In genomic region chr4:111849726-111850284, GRCh38 we compare ENCODE assay signal across 20 cellular contexts.
DNase-seq lines count a peak whose midpoint lies in the region; ATAC-seq, FAIRE-seq and TF ChIP-seq lines count a peak whose summit lies in the region.
"Had no signal": no experiment of that assay in that cellular context is flagged by ENCODE, and none has a peak within 500 bp of the region (broad histone marks: within the 10 kb centered on the region; RNA-seq: fewer than 3 reads in every experiment).

No MANE protein-coding gene starts in this region.

- ATAC-seq in HCT116 = no peak

- no peaks in the 10 kb centered on the region for H3K36me3 ChIP-seq in HCT116 (ENCODE audit: control insufficient read depth in 1 of 2, insufficient read depth in 2 of 2, low read length in 2 of 2)
- no peaks in the 10 kb centered on the region for H3K36me3 ChIP-seq in astrocyte (ENCODE audit: insufficient read depth, low read length)
- H3K36me3 ChIP-seq in thyroid gland = no peaks in the 10 kb centered on the region
- H3K36me3 ChIP-seq: HAP-1 had no signal

- no peak for TF ChIP-seq POLR2A in HCT116 (IDR thresholded peaks at IDR 0.05; ENCODE audit: borderline replicate concordance, extremely low read depth, insufficient read depth, insufficient read length)
- TF ChIP-seq POLR2A in thyroid gland (IDR thresholded peaks at IDR 0.05) = no peak

- no peaks in the 10 kb centered on the region for H3K4me1 Mint-ChIP-seq in astrocyte (ENCODE audit: low read depth, unreplicated experiment)
- H3K4me1 Mint-ChIP-seq: B cell; CD4-positive, alpha-beta memory T cell; IgD-negative memory B cell had no signal

- H3K27ac Mint-ChIP-seq in astrocyte (ENCODE audit: unreplicated experiment) = no peak overlapping the region
- H3K27ac Mint-ChIP-seq: B cell; CD4-positive, alpha-beta memory T cell; IgD-negative memory B cell had no signal

- no peaks in the 10 kb centered on the region for H3K27me3 Mint-ChIP-seq in astrocyte (ENCODE audit: low read depth, unreplicated experiment)
- H3K27me3 Mint-ChIP-seq: CD4-positive, alpha-beta memory T cell had no signal

- peaks cover 3% of the 10 kb centered on the region for H3K9me3 Mint-ChIP-seq in astrocyte (ENCODE audit: unreplicated experiment)

- BruUV-seq in HCT116 (replicated peaks; lab: Mats Ljungman, UMichigan) = no TSS peak

- peak; percentile 41 for FAIRE-seq in astrocyte (lab: Jason Lieb, UNC)
- FAIRE-seq: D721Med, GM18507 had no signal

- H3K9ac ChIP-seq in HCT116 (ENCODE audit: low read length) (no peak overlapping the region), astrocyte (ENCODE audit: low read length) (no peak overlapping the region)

- H3K9me2 ChIP-seq in HCT116 (ENCODE audit: insufficient read depth) = no peaks in the 10 kb centered on the region

- H3K27me3 ChIP-seq in HCT116 (ENCODE audit: insufficient read depth, low read length) = no peaks in the 10 kb centered on the region
- peaks cover 2% of the 10 kb centered on the region for H3K27me3 ChIP-seq in astrocyte (ENCODE audit: insufficient read depth, low read length)
- H3K27me3 ChIP-seq in thyroid gland = no peaks in the 10 kb centered on the region

- WGBS in thyroid gland, 2 donors = 75 to 93% methylated on average over 1 of the region's 1 CpG

- no peaks in the 10 kb centered on the region for H3K36me3 Mint-ChIP-seq in astrocyte (ENCODE audit: low read depth, unreplicated experiment)
- H3K36me3 Mint-ChIP-seq: CD4-positive, alpha-beta memory T cell had no signal

- DNase-seq in EH (ENCODE audit: low read depth) = peak; percentile 1
- DNase-seq in HCT116 (ENCODE audit: low read depth, low spot score) = no peak
- DNase-seq in astrocyte (ENCODE audit: low read depth) = peak; percentile 0
- peak; percentile 41 for DNase-seq in left kidney (ENCODE audit: low read depth, low spot score)
- DNase-seq in thyroid gland = no peak
- DNase-seq in DMS114 treated with DMSO at 0.1 percent for 48 hours (lab: John Stamatoyannopoulos, UW; ENCODE audit: unreplicated experiment) = no peak
- no peak for DNase-seq in NCI-H2081 (lab: John Stamatoyannopoulos, UW)
- no peak for DNase-seq in NCI-H2227 treated with DMSO at 0.1 percent for 48 hours (lab: John Stamatoyannopoulos, UW)
- DNase-seq: ACHN; CD4-positive, alpha-beta memory T cell; NCI-H1048; NCI-H2107; NCI-H345; NCI-H774; RPMI8226 had no signal

- H2AFZ ChIP-seq in HCT116 (ENCODE audit: low read depth, low read length, poor library complexity, severe bottlenecking) (peak overlapping the region; percentile 40), astrocyte (ENCODE audit: low read depth, low read length) (no peak overlapping the region)

- RAD21 ChIA-PET in HCT116 (lab: Charles Lee; ENCODE audit: low non-redundant PET in 1 of 2, low total read pairs in 2 of 2, uncharacterized antibody in 2 of 2, unreplicated experiment in 2 of 2) = no interaction called here

- CTCF ChIA-PET in HCT116 (lab: Charles Lee) = interaction anchor here (1.3 kb wide), 1 partner anchor 182 kb away, joined by 3 read pairs; no protein-coding TSS in a partner anchor

- intact Hi-C loops in HCT116 (cut with micrococcal nuclease) = loop anchor here (5.0 to 10.0 kb wide), 2 partner anchors 87 to 1215 kb away; no protein-coding TSS in a partner anchor
- intact Hi-C loops in thyroid gland (cut with DNase I) = no loop called here

- H3K4me3 ChIP-seq in HCT116 (replicated peaks in 1 of 2; ENCODE audit: low read depth in 1 of 2, low read length in 2 of 2) (no peak overlapping the region), astrocyte (ENCODE audit: insufficient read depth, low read depth, low read length) (no peak overlapping the region), thyroid gland (replicated peaks in 1 of 3) (no peak overlapping the region)
- H3K4me3 ChIP-seq: HAP-1 had no signal

- TF ChIP-seq RAD21 in HCT116 (IDR thresholded peaks at IDR 0.05; ENCODE audit: low read depth) = no peak

- H3K79me2 ChIP-seq in HCT116 (ENCODE audit: insufficient read depth, low read length) (no peaks in the 10 kb centered on the region), astrocyte (ENCODE audit: insufficient read depth, low read length) (no peaks in the 10 kb centered on the region)

- H3K4me1 ChIP-seq in HCT116 (ENCODE audit: control insufficient read depth in 1 of 2, insufficient read depth in 2 of 2, low read length in 2 of 2) = no peaks in the 10 kb centered on the region
- H3K4me1 ChIP-seq in astrocyte (ENCODE audit: insufficient read depth, low read length) = no peaks in the 10 kb centered on the region
- no peaks in the 10 kb centered on the region for H3K4me1 ChIP-seq in thyroid gland
- H3K4me1 ChIP-seq: HAP-1 had no signal

- no peak overlapping the region for H3K4me3 Mint-ChIP-seq in astrocyte (ENCODE audit: unreplicated experiment)
- H3K4me3 Mint-ChIP-seq: B cell; CD4-positive, alpha-beta memory T cell; IgD-negative memory B cell had no signal

- POLR2A ChIA-PET in HCT116 (lab: Charles Lee) = no interaction called here

- H3K9me3 ChIP-seq in HCT116 (ENCODE audit: control insufficient read depth in 1 of 2, insufficient read depth in 1 of 2, low read depth in 1 of 2, low read length in 2 of 2) = no peaks in the 10 kb centered on the region
- H3K9me3 ChIP-seq in astrocyte (ENCODE audit: insufficient read depth, low read depth, low read length) = no peaks in the 10 kb centered on the region
- H3K9me3 ChIP-seq in thyroid gland = no peaks in the 10 kb centered on the region
- H3K9me3 ChIP-seq: HAP-1 had no signal

- H3K27ac ChIP-seq in HCT116 (ENCODE audit: low read depth, low read length) = no peak overlapping the region
- H3K27ac ChIP-seq in astrocyte (ENCODE audit: low read depth, low read length) = no peak overlapping the region
- no peak overlapping the region for H3K27ac ChIP-seq in thyroid gland

- no peak overlapping the region for H3K4me2 ChIP-seq in HCT116 (ENCODE audit: low read length)
- H3K4me2 ChIP-seq in astrocyte (ENCODE audit: low read length) = no peak overlapping the region

- TF ChIP-seq CTCF in HCT116 (IDR thresholded peaks at IDR 0.05 in 2 of 3, conservative IDR thresholded peaks at IDR 0.05 in 1 of 3; ENCODE audit: borderline replicate concordance in 1 of 3, insufficient read depth in 1 of 3, low read depth in 2 of 3, low read length in 2 of 3) (no peak), astrocyte (IDR thresholded peaks at IDR 0.05; ENCODE audit: insufficient read depth, low read depth, low read length) (no peak), thyroid gland (IDR thresholded peaks at IDR 0.05) (no peak)

- H4K20me1 ChIP-seq in HCT116 (ENCODE audit: insufficient read depth) = no peaks in the 10 kb centered on the region
- H4K20me1 ChIP-seq in astrocyte (ENCODE audit: insufficient read depth, low read length) = no peaks in the 10 kb centered on the region

TF ChIP-seq in HCT116, 20 proteins besides CTCF, POLR2A, EP300 and RAD21:
- TF ChIP-seq EZH2 (IDR thresholded peaks at IDR 0.05) (no peak), TCF7L2 (IDR thresholded peaks at IDR 0.05; ENCODE audit: borderline replicate concordance, extremely low read depth, insufficient read depth, insufficient read length) (no peak), ATF3 (IDR thresholded peaks at IDR 0.05) (no peak), CBX3 (IDR thresholded peaks at IDR 0.05; ENCODE audit: low read depth) (no peak), FOSL1 (IDR thresholded peaks at IDR 0.05; ENCODE audit: low read depth) (no peak), ELF1 (IDR thresholded peaks at IDR 0.05; ENCODE audit: borderline replicate concordance, low read depth) (no peak), SRF (IDR thresholded peaks at IDR 0.05; ENCODE audit: low read depth) (no peak), POLR2AphosphoS5 (IDR thresholded peaks at IDR 0.05; ENCODE audit: low read depth, low read length) (no peak), CEBPB (IDR thresholded peaks at IDR 0.05; ENCODE audit: low read depth) (no peak), YY1 (IDR thresholded peaks at IDR 0.05; ENCODE audit: extremely low read depth, insufficient replicate concordance, low read depth, low read length) (no peak), ZBTB33 (IDR thresholded peaks at IDR 0.05; ENCODE audit: extremely low read depth, insufficient replicate concordance, low read length) (no peak), EZH2phosphoT487 (IDR thresholded peaks at IDR 0.05; ENCODE audit: borderline replicate concordance) (no peak), MAX (IDR thresholded peaks at IDR 0.05) (no peak), SP1 (IDR thresholded peaks at IDR 0.05; ENCODE audit: low read depth) (no peak)

Comparison
In these comparisons a context has a peak if more than half of its experiments do, and no peak if none do; other contexts are left out.
1. DNase-seq: peak in EH (single experiment), astrocyte (single experiment) and left kidney (single experiment); none in HCT116 (single experiment), thyroid gland (0 of 2), DMS114 treated with DMSO at 0.1 percent for 48 hours (single experiment), NCI-H2081 (0 of 2) and NCI-H2227 treated with DMSO at 0.1 percent for 48 hours (single experiment).